Comparison of ENCODE assay signal across 9 cellular contexts in genomic region chr1:66445492-66446181, GRCh38.
DNase-seq lines count a peak whose midpoint lies in the region; ATAC-seq and TF ChIP-seq lines count a peak whose summit lies in the region.
"Had no signal": no experiment of that assay in that cellular context is flagged by ENCODE, and none has a peak within 500 bp of the region (broad histone marks: within the 10 kb centered on the region; RNA-seq: fewer than 3 reads in every experiment).

No MANE protein-coding gene starts in this region.

- 60 to 66% methylated on average over 5 of the region's 5 CpGs for WGBS in heart right ventricle, 2 donors

- no peak overlapping the region for H3K4me2 ChIP-seq in fibroblast of lung (ENCODE audit: extremely low read depth, insufficient read depth, low read length)

- no peak overlapping the region for H3K9ac ChIP-seq in fibroblast of lung (ENCODE audit: insufficient read depth, low read length)

- H3K9me3 ChIP-seq in heart right ventricle (no peaks in the 10 kb centered on the region), fibroblast of lung (ENCODE audit: control insufficient read depth, insufficient read depth, low read depth, low read length) (no peaks in the 10 kb centered on the region)

- DNase-seq in heart right ventricle (peak in 1 of 2 donors; percentile 41), cardiac septum (ENCODE audit: low spot score) (no peak), fibroblast of lung (ENCODE audit: low read depth in 2 of 2) (no peak), ecto neural progenitor cell (ENCODE audit: low spot score) (no peak), foreskin keratinocyte (no peak)
- DNase-seq in activated CD4-positive, alpha-beta T cell treated with anti-CD3 and anti-CD28 coated beads, Interleukin-2, amount 50 U/mL, for 4 hours: peak; percentile 50 to 52
- peak; percentile 63 for DNase-seq in stimulated activated CD4-positive, alpha-beta T cell treated with anti-CD3 and anti-CD28 coated beads, Interleukin-1b, Interleukin-23, amount 100 ng/mL, for 48 hours

- no peak overlapping the region for H3K4me3 ChIP-seq in heart right ventricle
- no peak overlapping the region for H3K4me3 ChIP-seq in fibroblast of lung (replicated peaks in 1 of 4; ENCODE audit: control extremely low read depth in 1 of 4, insufficient read depth in 1 of 4, low read depth in 3 of 4, low read length in 4 of 4)

- H3K27ac ChIP-seq in heart right ventricle: peak overlapping the region; percentile 3 to 86 (median 64)
- H3K27ac ChIP-seq in fibroblast of lung (ENCODE audit: insufficient read depth, low read length): no peak overlapping the region
- no peak overlapping the region for H3K27ac ChIP-seq in foreskin keratinocyte
- H3K27ac ChIP-seq: C4-2B had no signal

- H3K36me3 ChIP-seq in heart right ventricle: no peaks in the 10 kb centered on the region
- H3K36me3 ChIP-seq in fibroblast of lung (ENCODE audit: control insufficient read depth, insufficient read depth, low read length): no peaks in the 10 kb centered on the region

- no peaks in the 10 kb centered on the region for H3K27me3 ChIP-seq in heart right ventricle
- no peaks in the 10 kb centered on the region for H3K27me3 ChIP-seq in fibroblast of lung (ENCODE audit: control insufficient read depth, insufficient read depth, low read length)
- peaks cover 7% of the 10 kb centered on the region for H3K27me3 ChIP-seq in foreskin keratinocyte

- H3K4me1 ChIP-seq in heart right ventricle (peaks cover 3 to 36% (median 26%) of the 10 kb centered on the region in 9 donors), fibroblast of lung (ENCODE audit: control insufficient read depth, extremely low read depth, insufficient read depth, low read length) (peaks cover 2% of the 10 kb centered on the region), foreskin keratinocyte (no peaks in the 10 kb centered on the region)

- ATAC-seq in heart right ventricle (peak in 5 of 8 donors; percentile 44 to 70 (median 63)), HG03378 (IDR thresholded peaks at IDR 0.05; ENCODE audit: unreplicated experiment) (peak; percentile 77), foreskin keratinocyte (no peak)

- no peaks in the 10 kb centered on the region for H3K79me2 ChIP-seq in fibroblast of lung (ENCODE audit: control insufficient read depth, insufficient read depth, low read length)

- peak overlapping the region; percentile 67 for H2AFZ ChIP-seq in fibroblast of lung (ENCODE audit: low read length)

- TF ChIP-seq CTCF in heart right ventricle (IDR thresholded peaks at IDR 0.05): peak in 5 of 9 donors; percentile 25 to 43 (median 25)
- no peak for TF ChIP-seq CTCF in fibroblast of lung (conservative IDR thresholded peaks at IDR 0.05 in 1 of 2, IDR thresholded peaks at IDR 0.05 in 1 of 2; ENCODE audit: low read depth in 1 of 2, low read length in 2 of 2)
- TF ChIP-seq CTCF in foreskin keratinocyte (conservative IDR thresholded peaks at IDR 0.05): no peak

- H4K20me1 ChIP-seq in fibroblast of lung (ENCODE audit: control insufficient read depth, extremely low read depth, insufficient read depth, low read length): no peaks in the 10 kb centered on the region

- intact Hi-C loops in heart right ventricle (cut with DNase I) (loop anchor here (1.0 to 10.0 kb wide), 13 partner anchors 43 to 488 kb away; no protein-coding TSS in a partner anchor), cardiac septum (cut with DNase I) (loop anchor here (1.0 to 5.0 kb wide), 5 partner anchors 73 to 487 kb away; no protein-coding TSS in a partner anchor)

Comparison
In these comparisons a context has a peak if more than half of its experiments do, and no peak if none do; other contexts are left out.
1. DNase-seq: peak in activated CD4-positive, alpha-beta T cell treated with anti-CD3 and anti-CD28 coated beads, Interleukin-2, amount 50 U/mL, for 4 hours (2 of 2) and stimulated activated CD4-positive, alpha-beta T cell treated with anti-CD3 and anti-CD28 coated beads, Interleukin-1b, Interleukin-23, amount 100 ng/mL, for 48 hours (single experiment); none in cardiac septum (single experiment), fibroblast of lung (0 of 2), ecto neural progenitor cell (single experiment) and foreskin keratinocyte (0 of 2).
2. H3K27ac ChIP-seq: peak in heart right ventricle (10 of 10); none in fibroblast of lung (single experiment) and foreskin keratinocyte (single experiment).
3. CTCF ChIP-seq: peak in heart right ventricle (5 of 9); none in fibroblast of lung (0 of 2) and foreskin keratinocyte (single experiment).